21 cellular contexts compared by ENCODE assay signal in genomic region chr12:96260644-96261043, GRCh38.
DNase-seq lines count a peak whose midpoint lies in the region; ATAC-seq and TF ChIP-seq lines count a peak whose summit lies in the region.
"Had no signal": no experiment of that assay in that cellular context is flagged by ENCODE, and none has a peak within 500 bp of the region (broad histone marks: within the 10 kb centered on the region; RNA-seq: fewer than 3 reads in every experiment).

No MANE protein-coding gene starts in this region.

- H3K9me3 ChIP-seq in breast epithelium, result no peaks in the 10 kb centered on the region
- H3K9me3 ChIP-seq in T-helper 17 cell (ENCODE audit: control insufficient read depth, low read length, poor library complexity, severe bottlenecking), result no peaks in the 10 kb centered on the region
- H3K9me3 ChIP-seq: left lung, prostate gland had no signal

- no peaks in the 10 kb centered on the region for H3K9me3 Mint-ChIP-seq in MCF 10A (ENCODE audit: unreplicated experiment)
- H3K9me3 Mint-ChIP-seq in stimulated activated memory B cell treated with anti-CD40 and anti-IgM and Interleukin-4, amounts not matched to agents 10 μg/mL and 1 μg/mL and 100 μg/mL, for 72 hours, result no peaks in the 10 kb centered on the region
- H3K9me3 Mint-ChIP-seq: mesothelial cell of epicardium had no signal

- TF ChIP-seq CTCF in MCF 10A (IDR thresholded peaks at IDR 0.05; ENCODE audit: unreplicated experiment), result no peak
- TF ChIP-seq CTCF in breast epithelium (IDR thresholded peaks at IDR 0.05), result no peak

- CTCF ChIA-PET in MCF 10A (lab: Yijun Ruan, JAX), result interaction anchor here (1.0 to 1.3 kb wide), 2 partner anchors 10 to 26 kb away, joined by 4 to 5 read pairs; no protein-coding TSS in a partner anchor

- POLR2A ChIA-PET in MCF 10A (lab: Yijun Ruan, JAX), result interaction anchor here (0.5 to 0.8 kb wide), 3 partner anchors 23 to 214 kb away, joined by 3 to 4 read pairs (median 3); no protein-coding TSS in a partner anchor

- no TSS peak for BruUV-seq in MCF 10A (replicated peaks; lab: Mats Ljungman, UMichigan)

- peak overlapping the region; percentile 81 for H3K27ac Mint-ChIP-seq in MCF 10A (ENCODE audit: low read depth, unreplicated experiment)
- peak overlapping the region; percentile 89 for H3K27ac Mint-ChIP-seq in T-helper 17 cell
- H3K27ac Mint-ChIP-seq in stimulated activated memory B cell treated with anti-CD40 and anti-IgM and Interleukin-4, amounts not matched to agents 10 μg/mL and 1 μg/mL and 100 μg/mL, for 72 hours, result peak overlapping the region; percentile 12
- H3K27ac Mint-ChIP-seq: mesothelial cell of epicardium had no signal

- H3K27me3 Mint-ChIP-seq in MCF 10A (ENCODE audit: insufficient read depth, unreplicated experiment) (no peaks in the 10 kb centered on the region), T-helper 17 cell (no peaks in the 10 kb centered on the region)
- H3K27me3 Mint-ChIP-seq in stimulated activated memory B cell treated with anti-CD40 and anti-IgM and Interleukin-4, amounts not matched to agents 10 μg/mL and 1 μg/mL and 100 μg/mL, for 72 hours, result no peaks in the 10 kb centered on the region

- ATAC-seq in T-helper 17 cell (no peak), HG03565 (IDR thresholded peaks at IDR 0.05; ENCODE audit: unreplicated experiment) (no peak)
- no peak for ATAC-seq in stimulated activated memory B cell treated with anti-CD40 and anti-IgM and Interleukin-4, amounts not matched to agents 10 μg/mL and 1 μg/mL and 100 μg/mL, for 72 hours
- ATAC-seq: left lung had no signal

- no peak for DNase-seq in MCF 10A (ENCODE audit: unreplicated experiment)
- no peak for DNase-seq in breast epithelium (ENCODE audit: low spot score in 2 of 2)
- no peak for DNase-seq in T-helper 17 cell
- DNase-seq in epithelial cell of prostate (ENCODE audit: low read depth, low spot score), result no peak
- DNase-seq in NCI-H2107 (lab: John Stamatoyannopoulos, UW), result no peak
- DNase-seq in GDM1 (lab: John Stamatoyannopoulos, UW), result no peak
- DNase-seq: activated effector memory CD4-positive, alpha-beta T cell treated with anti-CD3 and anti-CD28 coated beads, Interleukin-2, amount 50 U/mL, for 16 hours; anterior cingulate cortex; central memory CD4-positive, alpha-beta T cell; dorsolateral prefrontal cortex; foreskin fibroblast; left lung; NCI-H1105; NCI-H2081; NCI-H446; OCI-M1; SHP77 treated with DMSO at 0.1 percent for 48 hours had no signal

- peak overlapping the region in 1 of 2 donors; percentile 27 for H3K27ac ChIP-seq in breast epithelium
- peak overlapping the region; percentile 78 for H3K27ac ChIP-seq in epithelial cell of prostate
- H3K27ac ChIP-seq: prostate gland had no signal

- peaks cover 14% of the 10 kb centered on the region for H3K4me1 Mint-ChIP-seq in MCF 10A (ENCODE audit: insufficient read depth, unreplicated experiment)
- H3K4me1 Mint-ChIP-seq in T-helper 17 cell, result peaks cover 24% of the 10 kb centered on the region
- peaks cover 6% of the 10 kb centered on the region for H3K4me1 Mint-ChIP-seq in stimulated activated memory B cell treated with anti-CD40 and anti-IgM and Interleukin-4, amounts not matched to agents 10 μg/mL and 1 μg/mL and 100 μg/mL, for 72 hours
- H3K4me1 Mint-ChIP-seq: mesothelial cell of epicardium had no signal

- intact Hi-C loops in MCF 10A (cut with micrococcal nuclease) (no loop called here), breast epithelium (cut with DNase I; ENCODE audit: low total_unique reads) (no loop called here)

- H3K36me3 ChIP-seq in breast epithelium, result no peaks in the 10 kb centered on the region
- H3K36me3 ChIP-seq: prostate gland had no signal

- no peaks in the 10 kb centered on the region for H3K4me1 ChIP-seq in breast epithelium

- H3K4me3 Mint-ChIP-seq in MCF 10A (ENCODE audit: unreplicated experiment) (no peak overlapping the region), T-helper 17 cell (peak overlapping the region; percentile 13)
- no peak overlapping the region for H3K4me3 Mint-ChIP-seq in stimulated activated memory B cell treated with anti-CD40 and anti-IgM and Interleukin-4, amounts not matched to agents 10 μg/mL and 1 μg/mL and 100 μg/mL, for 72 hours
- H3K4me3 Mint-ChIP-seq: mesothelial cell of epicardium had no signal

- no peak overlapping the region for H3K4me3 ChIP-seq in breast epithelium
- H3K4me3 ChIP-seq: dorsolateral prefrontal cortex, left lung, prostate gland had no signal

- H3K36me3 Mint-ChIP-seq in MCF 10A (ENCODE audit: insufficient read depth, unreplicated experiment) (peaks cover 76% of the 10 kb centered on the region), T-helper 17 cell (ENCODE audit: low read depth) (peaks cover 9% of the 10 kb centered on the region)
- H3K36me3 Mint-ChIP-seq in stimulated activated memory B cell treated with anti-CD40 and anti-IgM and Interleukin-4, amounts not matched to agents 10 μg/mL and 1 μg/mL and 100 μg/mL, for 72 hours, result peaks cover 42% of the 10 kb centered on the region

- no peak for TF ChIP-seq POLR2A in breast epithelium (IDR thresholded peaks at IDR 0.05)

- no peaks in the 10 kb centered on the region for H3K27me3 ChIP-seq in breast epithelium
- H3K27me3 ChIP-seq: dorsolateral prefrontal cortex, left lung had no signal

Comparison
In these comparisons a context has a peak if more than half of its experiments do, and no peak if none do; other contexts are left out.
1. H3K27ac Mint-ChIP-seq: peak in every context shown above with its lines; median percentile 89 in T-helper 17 cell; 81 in MCF 10A; 12 in stimulated activated memory B cell treated with anti-CD40 and anti-IgM and Interleukin-4, amounts not matched to agents 10 μg/mL and 1 μg/mL and 100 μg/mL, for 72 hours.